1 cellular context compared by ENCODE assay signal in genomic region chr5:175800656-175801081, GRCh38.
TF ChIP-seq lines count a peak whose summit lies in the region.

No MANE protein-coding gene starts in this region.

TF ChIP-seq in K562, 482 proteins besides CTCF, POLR2A, EP300 and RAD21 (continued from another document and continues in another):
- peak; percentile 73; the same call in 1 of the 2 replicates for TF ChIP-seq MAFF (IDR thresholded peaks at IDR 0.05; ENCODE audit: low read length)
- TF ChIP-seq TOE1 (IDR thresholded peaks at IDR 0.05; ENCODE audit: borderline replicate concordance), result 0 out of 2 replicates have a peak, but pooled peaks have one; percentile 19
- TF ChIP-seq TOE1 (CRISPR knock-in tag; IDR thresholded peaks at IDR 0.05; ENCODE audit: borderline replicate concordance, low read depth), result no peak
- TF ChIP-seq ZNF707 (CRISPR knock-in tag; conservative IDR thresholded peaks at IDR 0.05), result no peak
- TF ChIP-seq SMARCB1 (IDR thresholded peaks at IDR 0.05; ENCODE audit: insufficient read length, low read depth), result no peak
- TF ChIP-seq FOXM1 (IDR thresholded peaks at IDR 0.05; ENCODE audit: low read depth), result no peak
- no peak for TF ChIP-seq FOXM1 (CRISPR knock-in tag; IDR thresholded peaks at IDR 0.05; ENCODE audit: low read depth)
- peak; percentile 90 for TF ChIP-seq NFIC (IDR thresholded peaks at IDR 0.05)
- TF ChIP-seq POU5F1 (IDR thresholded peaks at IDR 0.05; ENCODE audit: borderline replicate concordance, low read depth, low read length, partially characterized antibody), result no peak
- peak; percentile 83 for TF ChIP-seq TFE3 (CRISPR knock-in tag; IDR thresholded peaks at IDR 0.05)
- TF ChIP-seq ZFP30 (CRISPR knock-in tag; IDR thresholded peaks at IDR 0.05; ENCODE audit: borderline replicate concordance), result no peak
- TF ChIP-seq, protein P1, sequence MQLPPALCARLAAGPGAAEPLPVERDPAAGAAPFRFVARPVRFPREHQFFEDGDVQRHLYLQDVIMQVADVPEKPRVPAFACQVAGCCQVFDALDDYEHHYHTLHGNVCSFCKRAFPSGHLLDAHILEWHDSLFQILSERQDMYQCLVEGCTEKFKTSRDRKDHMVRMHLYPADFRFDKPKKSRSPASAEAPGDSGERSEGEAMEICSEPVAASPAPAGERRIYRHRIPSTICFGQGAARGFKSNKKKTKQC (CRISPR knock-in tag; IDR thresholded peaks at IDR 0.05), result no peak
- no peak for TF ChIP-seq ZHX1 (conservative IDR thresholded peaks at IDR 0.05; ENCODE audit: low read length)
- TF ChIP-seq L3MBTL2 (IDR thresholded peaks at IDR 0.05), result no peak
- peak; percentile 89 for TF ChIP-seq C11orf30 (IDR thresholded peaks at IDR 0.05; ENCODE audit: low read depth)
- TF ChIP-seq ZNF143 (CRISPR knock-in tag; IDR thresholded peaks at IDR 0.05), result no peak
- no peak for TF ChIP-seq PML (IDR thresholded peaks at IDR 0.05; ENCODE audit: low read length)
- TF ChIP-seq, protein P2, sequence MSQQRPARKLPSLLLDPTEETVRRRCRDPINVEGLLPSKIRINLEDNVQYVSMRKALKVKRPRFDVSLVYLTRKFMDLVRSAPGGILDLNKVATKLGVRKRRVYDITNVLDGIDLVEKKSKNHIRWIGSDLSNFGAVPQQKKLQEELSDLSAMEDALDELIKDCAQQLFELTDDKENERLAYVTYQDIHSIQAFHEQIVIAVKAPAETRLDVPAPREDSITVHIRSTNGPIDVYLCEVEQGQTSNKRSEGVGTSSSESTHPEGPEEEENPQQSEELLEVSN (IDR thresholded peaks at IDR 0.05; ENCODE audit: borderline replicate concordance in 1 of 2, extremely low read depth in 1 of 2, insufficient read depth in 1 of 2, insufficient read length in 1 of 2, low read depth in 1 of 2, low read length in 1 of 2, poor library complexity in 1 of 2, severe bottlenecking in 1 of 2), result no peak
- TF ChIP-seq, protein P3, sequence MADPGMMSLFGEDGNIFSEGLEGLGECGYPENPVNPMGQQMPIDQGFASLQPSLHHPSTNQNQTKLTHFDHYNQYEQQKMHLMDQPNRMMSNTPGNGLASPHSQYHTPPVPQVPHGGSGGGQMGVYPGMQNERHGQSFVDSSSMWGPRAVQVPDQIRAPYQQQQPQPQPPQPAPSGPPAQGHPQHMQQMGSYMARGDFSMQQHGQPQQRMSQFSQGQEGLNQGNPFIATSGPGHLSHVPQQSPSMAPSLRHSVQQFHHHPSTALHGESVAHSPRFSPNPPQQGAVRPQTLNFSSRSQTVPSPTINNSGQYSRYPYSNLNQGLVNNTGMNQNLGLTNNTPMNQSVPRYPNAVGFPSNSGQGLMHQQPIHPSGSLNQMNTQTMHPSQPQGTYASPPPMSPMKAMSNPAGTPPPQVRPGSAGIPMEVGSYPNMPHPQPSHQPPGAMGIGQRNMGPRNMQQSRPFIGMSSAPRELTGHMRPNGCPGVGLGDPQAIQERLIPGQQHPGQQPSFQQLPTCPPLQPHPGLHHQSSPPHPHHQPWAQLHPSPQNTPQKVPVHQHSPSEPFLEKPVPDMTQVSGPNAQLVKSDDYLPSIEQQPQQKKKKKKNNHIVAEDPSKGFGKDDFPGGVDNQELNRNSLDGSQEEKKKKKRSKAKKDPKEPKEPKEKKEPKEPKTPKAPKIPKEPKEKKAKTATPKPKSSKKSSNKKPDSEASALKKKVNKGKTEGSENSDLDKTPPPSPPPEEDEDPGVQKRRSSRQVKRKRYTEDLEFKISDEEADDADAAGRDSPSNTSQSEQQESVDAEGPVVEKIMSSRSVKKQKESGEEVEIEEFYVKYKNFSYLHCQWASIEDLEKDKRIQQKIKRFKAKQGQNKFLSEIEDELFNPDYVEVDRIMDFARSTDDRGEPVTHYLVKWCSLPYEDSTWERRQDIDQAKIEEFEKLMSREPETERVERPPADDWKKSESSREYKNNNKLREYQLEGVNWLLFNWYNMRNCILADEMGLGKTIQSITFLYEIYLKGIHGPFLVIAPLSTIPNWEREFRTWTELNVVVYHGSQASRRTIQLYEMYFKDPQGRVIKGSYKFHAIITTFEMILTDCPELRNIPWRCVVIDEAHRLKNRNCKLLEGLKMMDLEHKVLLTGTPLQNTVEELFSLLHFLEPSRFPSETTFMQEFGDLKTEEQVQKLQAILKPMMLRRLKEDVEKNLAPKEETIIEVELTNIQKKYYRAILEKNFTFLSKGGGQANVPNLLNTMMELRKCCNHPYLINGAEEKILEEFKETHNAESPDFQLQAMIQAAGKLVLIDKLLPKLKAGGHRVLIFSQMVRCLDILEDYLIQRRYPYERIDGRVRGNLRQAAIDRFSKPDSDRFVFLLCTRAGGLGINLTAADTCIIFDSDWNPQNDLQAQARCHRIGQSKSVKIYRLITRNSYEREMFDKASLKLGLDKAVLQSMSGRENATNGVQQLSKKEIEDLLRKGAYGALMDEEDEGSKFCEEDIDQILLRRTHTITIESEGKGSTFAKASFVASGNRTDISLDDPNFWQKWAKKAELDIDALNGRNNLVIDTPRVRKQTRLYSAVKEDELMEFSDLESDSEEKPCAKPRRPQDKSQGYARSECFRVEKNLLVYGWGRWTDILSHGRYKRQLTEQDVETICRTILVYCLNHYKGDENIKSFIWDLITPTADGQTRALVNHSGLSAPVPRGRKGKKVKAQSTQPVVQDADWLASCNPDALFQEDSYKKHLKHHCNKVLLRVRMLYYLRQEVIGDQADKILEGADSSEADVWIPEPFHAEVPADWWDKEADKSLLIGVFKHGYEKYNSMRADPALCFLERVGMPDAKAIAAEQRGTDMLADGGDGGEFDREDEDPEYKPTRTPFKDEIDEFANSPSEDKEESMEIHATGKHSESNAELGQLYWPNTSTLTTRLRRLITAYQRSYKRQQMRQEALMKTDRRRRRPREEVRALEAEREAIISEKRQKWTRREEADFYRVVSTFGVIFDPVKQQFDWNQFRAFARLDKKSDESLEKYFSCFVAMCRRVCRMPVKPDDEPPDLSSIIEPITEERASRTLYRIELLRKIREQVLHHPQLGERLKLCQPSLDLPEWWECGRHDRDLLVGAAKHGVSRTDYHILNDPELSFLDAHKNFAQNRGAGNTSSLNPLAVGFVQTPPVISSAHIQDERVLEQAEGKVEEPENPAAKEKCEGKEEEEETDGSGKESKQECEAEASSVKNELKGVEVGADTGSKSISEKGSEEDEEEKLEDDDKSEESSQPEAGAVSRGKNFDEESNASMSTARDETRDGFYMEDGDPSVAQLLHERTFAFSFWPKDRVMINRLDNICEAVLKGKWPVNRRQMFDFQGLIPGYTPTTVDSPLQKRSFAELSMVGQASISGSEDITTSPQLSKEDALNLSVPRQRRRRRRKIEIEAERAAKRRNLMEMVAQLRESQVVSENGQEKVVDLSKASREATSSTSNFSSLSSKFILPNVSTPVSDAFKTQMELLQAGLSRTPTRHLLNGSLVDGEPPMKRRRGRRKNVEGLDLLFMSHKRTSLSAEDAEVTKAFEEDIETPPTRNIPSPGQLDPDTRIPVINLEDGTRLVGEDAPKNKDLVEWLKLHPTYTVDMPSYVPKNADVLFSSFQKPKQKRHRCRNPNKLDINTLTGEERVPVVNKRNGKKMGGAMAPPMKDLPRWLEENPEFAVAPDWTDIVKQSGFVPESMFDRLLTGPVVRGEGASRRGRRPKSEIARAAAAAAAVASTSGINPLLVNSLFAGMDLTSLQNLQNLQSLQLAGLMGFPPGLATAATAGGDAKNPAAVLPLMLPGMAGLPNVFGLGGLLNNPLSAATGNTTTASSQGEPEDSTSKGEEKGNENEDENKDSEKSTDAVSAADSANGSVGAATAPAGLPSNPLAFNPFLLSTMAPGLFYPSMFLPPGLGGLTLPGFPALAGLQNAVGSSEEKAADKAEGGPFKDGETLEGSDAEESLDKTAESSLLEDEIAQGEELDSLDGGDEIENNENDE (IDR thresholded peaks at IDR 0.05; ENCODE audit: low read depth, low read length), result no peak
- peak; percentile 31; the same call in 1 of the 2 replicates for TF ChIP-seq TCF3 (CRISPR knock-in tag; IDR thresholded peaks at IDR 0.05)
- no peak for TF ChIP-seq ZNF174 (CRISPR knock-in tag; IDR thresholded peaks at IDR 0.05)
- 0 out of 2 replicates have a peak, but pooled peaks have one; percentile 8 for TF ChIP-seq TEAD4 (IDR thresholded peaks at IDR 0.05; ENCODE audit: low read length)
- no peak for TF ChIP-seq TEAD4 (CRISPR knock-in tag; IDR thresholded peaks at IDR 0.05; ENCODE audit: borderline replicate concordance)
- no peak for TF ChIP-seq DNMT1 (IDR thresholded peaks at IDR 0.05)
- peak; percentile 92 for TF ChIP-seq NFE2 (IDR thresholded peaks at IDR 0.05; ENCODE audit: low read depth)
- TF ChIP-seq ZFP91 (CRISPR knock-in tag; IDR thresholded peaks at IDR 0.05), result no peak
- TF ChIP-seq, protein P4, sequence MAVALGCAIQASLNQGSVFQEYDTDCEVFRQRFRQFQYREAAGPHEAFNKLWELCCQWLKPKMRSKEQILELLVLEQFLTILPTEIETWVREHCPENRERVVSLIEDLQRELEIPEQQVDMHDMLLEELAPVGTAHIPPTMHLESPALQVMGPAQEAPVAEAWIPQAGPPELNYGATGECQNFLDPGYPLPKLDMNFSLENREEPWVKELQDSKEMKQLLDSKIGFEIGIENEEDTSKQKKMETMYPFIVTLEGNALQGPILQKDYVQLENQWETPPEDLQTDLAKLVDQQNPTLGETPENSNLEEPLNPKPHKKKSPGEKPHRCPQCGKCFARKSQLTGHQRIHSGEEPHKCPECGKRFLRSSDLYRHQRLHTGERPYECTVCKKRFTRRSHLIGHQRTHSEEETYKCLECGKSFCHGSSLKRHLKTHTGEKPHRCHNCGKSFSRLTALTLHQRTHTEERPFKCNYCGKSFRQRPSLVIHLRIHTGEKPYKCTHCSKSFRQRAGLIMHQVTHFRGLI (CRISPR knock-in tag; IDR thresholded peaks at IDR 0.05), result no peak
- TF ChIP-seq ASH1L (IDR thresholded peaks at IDR 0.05; ENCODE audit: borderline replicate concordance, low read depth, partially characterized antibody), result no peak
- TF ChIP-seq ZNF316 (IDR thresholded peaks at IDR 0.05), result peak; percentile 83
- no peak for TF ChIP-seq OTX1 (CRISPR knock-in tag; IDR thresholded peaks at IDR 0.05)
- TF ChIP-seq CBFA2T3 (IDR thresholded peaks at IDR 0.05), result peak; percentile 56
- TF ChIP-seq ELK3 (CRISPR knock-in tag; IDR thresholded peaks at IDR 0.05), result no peak
